Comparison of ENCODE assay signal across 1 cellular context in genomic region chr19:17337675-17338439, GRCh38.
TF ChIP-seq lines count a peak whose summit lies in the region.

No MANE protein-coding gene starts in this region.

TF ChIP-seq in WTC11, 78 proteins besides CTCF, POLR2A, EP300 and RAD21 (continued from another document):
- TF ChIP-seq, protein P1, sequence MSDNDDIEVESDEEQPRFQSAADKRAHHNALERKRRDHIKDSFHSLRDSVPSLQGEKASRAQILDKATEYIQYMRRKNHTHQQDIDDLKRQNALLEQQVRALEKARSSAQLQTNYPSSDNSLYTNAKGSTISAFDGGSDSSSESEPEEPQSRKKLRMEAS (CRISPR knock-in tag; IDR thresholded peaks at IDR 0.05) = no peak
- TF ChIP-seq ETV6 (CRISPR knock-in tag; IDR thresholded peaks at IDR 0.05) (no peak), ZNF396 (CRISPR knock-in tag; IDR thresholded peaks at IDR 0.05; ENCODE audit: borderline replicate concordance) (no peak), SP1 (CRISPR knock-in tag; conservative IDR thresholded peaks at IDR 0.05) (no peak), HMGA2 (CRISPR knock-in tag; IDR thresholded peaks at IDR 0.05) (no peak), ZNF138 (CRISPR knock-in tag; conservative IDR thresholded peaks at IDR 0.05) (no peak), ZNF121 (CRISPR knock-in tag; IDR thresholded peaks at IDR 0.05) (no peak)
- TF ChIP-seq, protein P2, sequence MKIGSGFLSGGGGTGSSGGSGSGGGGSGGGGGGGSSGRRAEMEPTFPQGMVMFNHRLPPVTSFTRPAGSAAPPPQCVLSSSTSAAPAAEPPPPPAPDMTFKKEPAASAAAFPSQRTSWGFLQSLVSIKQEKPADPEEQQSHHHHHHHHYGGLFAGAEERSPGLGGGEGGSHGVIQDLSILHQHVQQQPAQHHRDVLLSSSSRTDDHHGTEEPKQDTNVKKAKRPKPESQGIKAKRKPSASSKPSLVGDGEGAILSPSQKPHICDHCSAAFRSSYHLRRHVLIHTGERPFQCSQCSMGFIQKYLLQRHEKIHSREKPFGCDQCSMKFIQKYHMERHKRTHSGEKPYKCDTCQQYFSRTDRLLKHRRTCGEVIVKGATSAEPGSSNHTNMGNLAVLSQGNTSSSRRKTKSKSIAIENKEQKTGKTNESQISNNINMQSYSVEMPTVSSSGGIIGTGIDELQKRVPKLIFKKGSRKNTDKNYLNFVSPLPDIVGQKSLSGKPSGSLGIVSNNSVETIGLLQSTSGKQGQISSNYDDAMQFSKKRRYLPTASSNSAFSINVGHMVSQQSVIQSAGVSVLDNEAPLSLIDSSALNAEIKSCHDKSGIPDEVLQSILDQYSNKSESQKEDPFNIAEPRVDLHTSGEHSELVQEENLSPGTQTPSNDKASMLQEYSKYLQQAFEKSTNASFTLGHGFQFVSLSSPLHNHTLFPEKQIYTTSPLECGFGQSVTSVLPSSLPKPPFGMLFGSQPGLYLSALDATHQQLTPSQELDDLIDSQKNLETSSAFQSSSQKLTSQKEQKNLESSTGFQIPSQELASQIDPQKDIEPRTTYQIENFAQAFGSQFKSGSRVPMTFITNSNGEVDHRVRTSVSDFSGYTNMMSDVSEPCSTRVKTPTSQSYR (CRISPR knock-in tag; IDR thresholded peaks at IDR 0.05) = no peak
- TF ChIP-seq, protein P3, sequence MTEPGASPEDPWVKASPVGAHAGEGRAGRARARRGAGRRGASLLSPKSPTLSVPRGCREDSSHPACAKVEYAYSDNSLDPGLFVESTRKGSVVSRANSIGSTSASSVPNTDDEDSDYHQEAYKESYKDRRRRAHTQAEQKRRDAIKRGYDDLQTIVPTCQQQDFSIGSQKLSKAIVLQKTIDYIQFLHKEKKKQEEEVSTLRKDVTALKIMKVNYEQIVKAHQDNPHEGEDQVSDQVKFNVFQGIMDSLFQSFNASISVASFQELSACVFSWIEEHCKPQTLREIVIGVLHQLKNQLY (CRISPR knock-in tag; IDR thresholded peaks at IDR 0.05) = 0 out of 2 replicates have a peak, but pooled peaks have one; percentile 72
- TF ChIP-seq, protein P4, sequence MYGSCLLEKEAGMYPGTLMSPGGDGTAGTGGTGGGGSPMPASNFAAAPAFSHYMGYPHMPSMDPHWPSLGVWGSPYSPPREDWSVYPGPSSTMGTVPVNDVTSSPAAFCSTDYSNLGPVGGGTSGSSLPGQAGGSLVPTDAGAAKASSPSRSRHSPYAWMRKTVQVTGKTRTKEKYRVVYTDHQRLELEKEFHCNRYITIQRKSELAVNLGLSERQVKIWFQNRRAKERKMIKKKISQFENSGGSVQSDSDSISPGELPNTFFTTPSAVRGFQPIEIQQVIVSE (CRISPR knock-in tag; IDR thresholded peaks at IDR 0.05; ENCODE audit: borderline replicate concordance) = no peak
TF ChIP-seq in WTC11: peak in this region for 9.
